In the genomic region with DNA sequence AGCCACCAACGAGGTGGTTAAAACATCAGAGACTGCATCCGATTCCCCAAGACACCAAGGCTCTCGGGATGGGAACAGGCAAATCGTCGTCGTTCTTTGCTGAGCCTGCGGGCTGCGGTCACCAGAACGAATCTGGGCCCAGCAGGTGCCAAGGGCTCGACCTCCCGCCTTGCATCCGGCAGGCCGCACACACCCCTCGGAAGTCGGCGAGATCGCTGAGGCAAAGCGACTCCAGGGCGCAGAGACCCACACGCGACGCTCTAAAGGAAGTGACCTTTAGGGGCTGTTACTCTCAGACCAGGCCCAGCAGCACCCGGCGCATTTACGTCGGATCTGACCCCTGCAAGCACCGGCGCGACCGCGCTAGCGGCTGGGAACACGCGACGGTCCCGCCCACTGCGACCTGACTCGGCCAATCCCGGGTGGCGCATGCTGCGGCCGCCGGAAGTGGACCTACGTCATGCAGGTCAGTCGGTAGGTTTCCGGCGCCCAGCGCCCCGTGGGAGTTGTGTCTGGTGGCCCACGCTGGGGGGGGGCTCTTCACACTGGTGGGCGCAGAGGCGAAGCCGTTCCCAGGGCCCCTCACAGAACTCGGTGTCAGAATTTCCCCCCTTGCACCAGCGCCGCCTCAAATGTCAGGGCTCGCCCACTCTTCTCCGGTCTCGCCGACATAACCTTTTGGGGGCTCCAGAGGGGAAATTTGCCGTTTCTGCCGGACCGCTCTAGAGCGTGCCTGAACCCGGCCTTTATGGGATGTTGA, we compare ENCODE assay signal across 1 cellular context.
TF ChIP-seq lines count a peak whose summit lies in the region.

No MANE protein-coding gene starts in this region.

TF ChIP-seq in HepG2, 621 proteins besides CTCF, POLR2A, EP300 and RAD21 (continued from another document and continues in another):
- TF ChIP-seq, protein P1, sequence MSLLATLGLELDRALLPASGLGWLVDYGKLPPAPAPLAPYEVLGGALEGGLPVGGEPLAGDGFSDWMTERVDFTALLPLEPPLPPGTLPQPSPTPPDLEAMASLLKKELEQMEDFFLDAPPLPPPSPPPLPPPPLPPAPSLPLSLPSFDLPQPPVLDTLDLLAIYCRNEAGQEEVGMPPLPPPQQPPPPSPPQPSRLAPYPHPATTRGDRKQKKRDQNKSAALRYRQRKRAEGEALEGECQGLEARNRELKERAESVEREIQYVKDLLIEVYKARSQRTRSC (CRISPR knock-in tag; IDR thresholded peaks at IDR 0.05; ENCODE audit: low read depth): no peak
- TF ChIP-seq NR2F1 (CRISPR knock-in tag; IDR thresholded peaks at IDR 0.05): peak; percentile 27 to 41; a peak in 3 of 4 replicates
- no peak for TF ChIP-seq KLF12 (CRISPR knock-in tag; IDR thresholded peaks at IDR 0.05; ENCODE audit: borderline replicate concordance)
- peak; percentile 95 for TF ChIP-seq ZFY (CRISPR knock-in tag; IDR thresholded peaks at IDR 0.05)
- peak; percentile 84 for TF ChIP-seq SPEN (CRISPR knock-in tag; IDR thresholded peaks at IDR 0.05; ENCODE audit: low read depth)
- no peak for TF ChIP-seq TCF12 (IDR thresholded peaks at IDR 0.05)
- no peak for TF ChIP-seq TCF12 (CRISPR knock-in tag; IDR thresholded peaks at IDR 0.05)
- no peak for TF ChIP-seq ZNF101 (CRISPR knock-in tag; IDR thresholded peaks at IDR 0.05; ENCODE audit: borderline replicate concordance, low read depth)
- TF ChIP-seq KAT2B (IDR thresholded peaks at IDR 0.05; ENCODE audit: borderline replicate concordance, low read depth, low read length): no peak
- no peak for TF ChIP-seq ZNF432 (CRISPR knock-in tag; IDR thresholded peaks at IDR 0.05; ENCODE audit: borderline replicate concordance)
- no peak for TF ChIP-seq ZNF614 (CRISPR knock-in tag; IDR thresholded peaks at IDR 0.05; ENCODE audit: borderline replicate concordance)
- no peak for TF ChIP-seq ZNF17 (CRISPR knock-in tag; IDR thresholded peaks at IDR 0.05)
- no peak for TF ChIP-seq RFX1 (IDR thresholded peaks at IDR 0.05)
- TF ChIP-seq, protein P2, sequence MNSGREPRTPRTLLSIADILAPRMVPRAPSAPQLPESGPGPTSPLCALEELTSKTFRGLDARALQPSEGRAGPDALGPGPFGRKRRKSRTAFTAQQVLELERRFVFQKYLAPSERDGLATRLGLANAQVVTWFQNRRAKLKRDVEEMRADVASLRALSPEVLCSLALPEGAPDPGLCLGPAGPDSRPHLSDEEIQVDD (CRISPR knock-in tag; IDR thresholded peaks at IDR 0.05; ENCODE audit: borderline replicate concordance): no peak
- no peak for TF ChIP-seq ZNF552 (CRISPR knock-in tag; IDR thresholded peaks at IDR 0.05; ENCODE audit: borderline replicate concordance)
- peak; percentile 29; the same call in 1 of the 3 replicates for TF ChIP-seq MXI1 (IDR thresholded peaks at IDR 0.05; ENCODE audit: borderline replicate concordance, low read depth, low read length)
- no peak for TF ChIP-seq GATA4 (IDR thresholded peaks at IDR 0.05; ENCODE audit: borderline replicate concordance, low read depth)
- no peak for TF ChIP-seq NFKBIZ (CRISPR knock-in tag; IDR thresholded peaks at IDR 0.05)
- peak; percentile 37 for TF ChIP-seq ASH2L (IDR thresholded peaks at IDR 0.05; ENCODE audit: insufficient read length, low read depth, low read length)
- no peak for TF ChIP-seq ZNF562 (CRISPR knock-in tag; IDR thresholded peaks at IDR 0.05; ENCODE audit: borderline replicate concordance)
- TF ChIP-seq KLF13 (CRISPR knock-in tag; IDR thresholded peaks at IDR 0.05): no peak
- TF ChIP-seq JUNB (CRISPR knock-in tag; IDR thresholded peaks at IDR 0.05; ENCODE audit: borderline replicate concordance): no peak
- no peak for TF ChIP-seq SIX1 (CRISPR knock-in tag; IDR thresholded peaks at IDR 0.05; ENCODE audit: borderline replicate concordance)
- TF ChIP-seq ZBTB7B (CRISPR knock-in tag; IDR thresholded peaks at IDR 0.05): peak; percentile 80
- no peak for TF ChIP-seq KDM6A (CRISPR knock-in tag; IDR thresholded peaks at IDR 0.05; ENCODE audit: low read depth)
- TF ChIP-seq KDM5B (CRISPR knock-in tag; IDR thresholded peaks at IDR 0.05; ENCODE audit: borderline replicate concordance): peak; percentile 42; the same call in 1 of the 2 replicates
- TF ChIP-seq TCF7L2 (IDR thresholded peaks at IDR 0.05; ENCODE audit: low read depth, low read length): no peak
- TF ChIP-seq, protein P3, sequence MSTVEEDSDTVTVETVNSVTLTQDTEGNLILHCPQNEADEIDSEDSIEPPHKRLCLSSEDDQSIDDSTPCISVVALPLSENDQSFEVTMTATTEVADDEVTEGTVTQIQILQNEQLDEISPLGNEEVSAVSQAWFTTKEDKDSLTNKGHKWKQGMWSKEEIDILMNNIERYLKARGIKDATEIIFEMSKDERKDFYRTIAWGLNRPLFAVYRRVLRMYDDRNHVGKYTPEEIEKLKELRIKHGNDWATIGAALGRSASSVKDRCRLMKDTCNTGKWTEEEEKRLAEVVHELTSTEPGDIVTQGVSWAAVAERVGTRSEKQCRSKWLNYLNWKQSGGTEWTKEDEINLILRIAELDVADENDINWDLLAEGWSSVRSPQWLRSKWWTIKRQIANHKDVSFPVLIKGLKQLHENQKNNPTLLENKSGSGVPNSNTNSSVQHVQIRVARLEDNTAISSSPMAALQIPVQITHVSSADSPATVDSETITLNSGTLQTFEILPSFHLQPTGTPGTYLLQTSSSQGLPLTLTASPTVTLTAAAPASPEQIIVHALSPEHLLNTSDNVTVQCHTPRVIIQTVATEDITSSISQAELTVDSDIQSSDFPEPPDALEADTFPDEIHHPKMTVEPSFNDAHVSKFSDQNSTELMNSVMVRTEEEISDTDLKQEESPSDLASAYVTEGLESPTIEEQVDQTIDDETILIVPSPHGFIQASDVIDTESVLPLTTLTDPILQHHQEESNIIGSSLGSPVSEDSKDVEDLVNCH (CRISPR knock-in tag; IDR thresholded peaks at IDR 0.05): no peak
- no peak for TF ChIP-seq ZNF510 (CRISPR knock-in tag; IDR thresholded peaks at IDR 0.05; ENCODE audit: low read depth)
- TF ChIP-seq, protein P4, sequence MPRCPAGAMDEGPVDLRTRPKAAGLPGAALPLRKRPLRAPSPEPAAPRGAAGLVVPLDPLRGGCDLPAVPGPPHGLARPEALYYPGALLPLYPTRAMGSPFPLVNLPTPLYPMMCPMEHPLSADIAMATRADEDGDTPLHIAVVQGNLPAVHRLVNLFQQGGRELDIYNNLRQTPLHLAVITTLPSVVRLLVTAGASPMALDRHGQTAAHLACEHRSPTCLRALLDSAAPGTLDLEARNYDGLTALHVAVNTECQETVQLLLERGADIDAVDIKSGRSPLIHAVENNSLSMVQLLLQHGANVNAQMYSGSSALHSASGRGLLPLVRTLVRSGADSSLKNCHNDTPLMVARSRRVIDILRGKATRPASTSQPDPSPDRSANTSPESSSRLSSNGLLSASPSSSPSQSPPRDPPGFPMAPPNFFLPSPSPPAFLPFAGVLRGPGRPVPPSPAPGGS (CRISPR knock-in tag; IDR thresholded peaks at IDR 0.05): no peak
- TF ChIP-seq, protein P5, sequence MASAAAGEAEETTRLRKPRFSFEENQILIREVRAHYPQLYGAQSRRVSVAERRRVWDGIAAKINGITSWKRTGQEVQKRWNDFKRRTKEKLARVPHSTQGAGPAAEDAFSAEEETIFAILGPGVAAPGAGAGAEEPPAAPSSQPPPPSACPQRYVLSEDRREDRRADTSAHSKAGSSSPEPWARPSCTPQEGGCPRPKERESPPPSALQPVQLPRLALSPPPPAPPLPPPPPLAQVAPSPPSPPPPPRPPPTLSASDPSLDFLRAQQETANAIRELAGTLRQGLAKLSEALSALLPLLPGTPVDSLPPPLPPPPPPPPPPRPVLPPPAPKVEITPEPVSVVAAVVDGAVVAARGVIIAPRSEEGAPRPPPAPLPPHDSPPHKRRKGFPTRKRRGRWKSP (CRISPR knock-in tag; IDR thresholded peaks at IDR 0.05): peak; percentile 81
- no peak for TF ChIP-seq ZNF660 (CRISPR knock-in tag; IDR thresholded peaks at IDR 0.05; ENCODE audit: borderline replicate concordance, low read depth)
- no peak; the same call in 1 of the 2 replicates for TF ChIP-seq NFKB2 (CRISPR knock-in tag; IDR thresholded peaks at IDR 0.05; ENCODE audit: borderline replicate concordance)
- 0 out of 2 replicates have a peak, but pooled peaks have one; percentile 9 for TF ChIP-seq PPARG (CRISPR knock-in tag; conservative IDR thresholded peaks at IDR 0.05)
- no peak for TF ChIP-seq CHCHD3 (CRISPR knock-in tag; IDR thresholded peaks at IDR 0.05)
- 0 out of 2 replicates have a peak, but pooled peaks have one; percentile 27 for TF ChIP-seq ELF3 (CRISPR knock-in tag; IDR thresholded peaks at IDR 0.05)
- TF ChIP-seq, protein P6, sequence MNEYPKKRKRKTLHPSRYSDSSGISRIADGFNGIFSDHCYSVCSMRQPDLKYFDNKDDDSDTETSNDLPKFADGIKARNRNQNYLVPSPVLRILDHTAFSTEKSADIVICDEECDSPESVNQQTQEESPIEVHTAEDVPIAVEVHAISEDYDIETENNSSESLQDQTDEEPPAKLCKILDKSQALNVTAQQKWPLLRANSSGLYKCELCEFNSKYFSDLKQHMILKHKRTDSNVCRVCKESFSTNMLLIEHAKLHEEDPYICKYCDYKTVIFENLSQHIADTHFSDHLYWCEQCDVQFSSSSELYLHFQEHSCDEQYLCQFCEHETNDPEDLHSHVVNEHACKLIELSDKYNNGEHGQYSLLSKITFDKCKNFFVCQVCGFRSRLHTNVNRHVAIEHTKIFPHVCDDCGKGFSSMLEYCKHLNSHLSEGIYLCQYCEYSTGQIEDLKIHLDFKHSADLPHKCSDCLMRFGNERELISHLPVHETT (CRISPR knock-in tag; conservative IDR thresholded peaks at IDR 0.05): peak; percentile 85
- TF ChIP-seq, protein P7, sequence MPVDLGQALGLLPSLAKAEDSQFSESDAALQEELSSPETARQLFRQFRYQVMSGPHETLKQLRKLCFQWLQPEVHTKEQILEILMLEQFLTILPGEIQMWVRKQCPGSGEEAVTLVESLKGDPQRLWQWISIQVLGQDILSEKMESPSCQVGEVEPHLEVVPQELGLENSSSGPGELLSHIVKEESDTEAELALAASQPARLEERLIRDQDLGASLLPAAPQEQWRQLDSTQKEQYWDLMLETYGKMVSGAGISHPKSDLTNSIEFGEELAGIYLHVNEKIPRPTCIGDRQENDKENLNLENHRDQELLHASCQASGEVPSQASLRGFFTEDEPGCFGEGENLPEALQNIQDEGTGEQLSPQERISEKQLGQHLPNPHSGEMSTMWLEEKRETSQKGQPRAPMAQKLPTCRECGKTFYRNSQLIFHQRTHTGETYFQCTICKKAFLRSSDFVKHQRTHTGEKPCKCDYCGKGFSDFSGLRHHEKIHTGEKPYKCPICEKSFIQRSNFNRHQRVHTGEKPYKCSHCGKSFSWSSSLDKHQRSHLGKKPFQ (CRISPR knock-in tag; IDR thresholded peaks at IDR 0.05; ENCODE audit: insufficient replicate concordance): peak; percentile 67
- TF ChIP-seq, protein P8, sequence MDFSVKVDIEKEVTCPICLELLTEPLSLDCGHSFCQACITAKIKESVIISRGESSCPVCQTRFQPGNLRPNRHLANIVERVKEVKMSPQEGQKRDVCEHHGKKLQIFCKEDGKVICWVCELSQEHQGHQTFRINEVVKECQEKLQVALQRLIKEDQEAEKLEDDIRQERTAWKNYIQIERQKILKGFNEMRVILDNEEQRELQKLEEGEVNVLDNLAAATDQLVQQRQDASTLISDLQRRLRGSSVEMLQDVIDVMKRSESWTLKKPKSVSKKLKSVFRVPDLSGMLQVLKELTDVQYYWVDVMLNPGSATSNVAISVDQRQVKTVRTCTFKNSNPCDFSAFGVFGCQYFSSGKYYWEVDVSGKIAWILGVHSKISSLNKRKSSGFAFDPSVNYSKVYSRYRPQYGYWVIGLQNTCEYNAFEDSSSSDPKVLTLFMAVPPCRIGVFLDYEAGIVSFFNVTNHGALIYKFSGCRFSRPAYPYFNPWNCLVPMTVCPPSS (IDR thresholded peaks at IDR 0.05): no peak
- no peak for TF ChIP-seq ZNF616 (CRISPR knock-in tag; IDR thresholded peaks at IDR 0.05; ENCODE audit: low read depth)
- TF ChIP-seq ZNF572 (CRISPR knock-in tag; IDR thresholded peaks at IDR 0.05): no peak
- TF ChIP-seq TBX2 (CRISPR knock-in tag; IDR thresholded peaks at IDR 0.05; ENCODE audit: borderline replicate concordance): peak; percentile 71
- TF ChIP-seq CEBPG (CRISPR knock-in tag; IDR thresholded peaks at IDR 0.05): no peak
- no peak for TF ChIP-seq AKAP8 (CRISPR knock-in tag; IDR thresholded peaks at IDR 0.05)
- no peak for TF ChIP-seq HOXD1 (CRISPR knock-in tag; IDR thresholded peaks at IDR 0.05)
- TF ChIP-seq ZNF615 (CRISPR knock-in tag; IDR thresholded peaks at IDR 0.05; ENCODE audit: borderline replicate concordance): no peak
- TF ChIP-seq ERF (CRISPR knock-in tag; IDR thresholded peaks at IDR 0.05): no peak; the same call in 1 of the 2 replicates
- no peak for TF ChIP-seq CBX2 (IDR thresholded peaks at IDR 0.05; ENCODE audit: low read depth, low read length)
- no peak for TF ChIP-seq CBX2 (CRISPR knock-in tag; IDR thresholded peaks at IDR 0.05; ENCODE audit: low read depth)
- TF ChIP-seq HOXA5 (CRISPR knock-in tag; IDR thresholded peaks at IDR 0.05): 0 out of 2 replicates have a peak, but pooled peaks have one; percentile 38
- TF ChIP-seq, protein P9, sequence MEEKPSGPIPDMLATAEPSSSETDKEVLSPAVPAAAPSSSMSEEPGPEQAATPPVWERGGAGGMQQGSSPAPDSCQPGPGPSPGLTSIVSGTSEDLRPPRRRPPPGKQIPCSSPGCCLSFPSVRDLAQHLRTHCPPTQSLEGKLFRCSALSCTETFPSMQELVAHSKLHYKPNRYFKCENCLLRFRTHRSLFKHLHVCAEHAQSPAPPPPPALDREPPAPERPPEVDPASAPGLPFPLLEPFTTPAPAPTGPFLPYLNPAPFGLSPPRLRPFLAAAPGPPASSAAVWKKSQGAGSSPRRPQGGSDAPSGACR (CRISPR knock-in tag; IDR thresholded peaks at IDR 0.05): no peak
- TF ChIP-seq ZNF567 (CRISPR knock-in tag; IDR thresholded peaks at IDR 0.05; ENCODE audit: borderline replicate concordance): no peak
- TF ChIP-seq ELF4 (CRISPR knock-in tag; IDR thresholded peaks at IDR 0.05; ENCODE audit: borderline replicate concordance): no peak
- TF ChIP-seq ZNF772 (CRISPR knock-in tag; IDR thresholded peaks at IDR 0.05): peak; percentile 45; the same call in 1 of the 2 replicates
- TF ChIP-seq, protein P10, sequence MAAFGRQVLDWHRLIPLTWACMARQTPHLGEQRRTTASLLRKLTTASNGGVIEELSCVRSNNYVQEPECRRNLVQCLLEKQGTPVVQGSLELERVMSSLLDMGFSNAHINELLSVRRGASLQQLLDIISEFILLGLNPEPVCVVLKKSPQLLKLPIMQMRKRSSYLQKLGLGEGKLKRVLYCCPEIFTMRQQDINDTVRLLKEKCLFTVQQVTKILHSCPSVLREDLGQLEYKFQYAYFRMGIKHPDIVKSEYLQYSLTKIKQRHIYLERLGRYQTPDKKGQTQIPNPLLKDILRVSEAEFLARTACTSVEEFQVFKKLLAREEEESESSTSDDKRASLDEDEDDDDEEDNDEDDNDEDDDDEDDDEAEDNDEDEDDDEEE (CRISPR knock-in tag; IDR thresholded peaks at IDR 0.05): no peak
- no peak for TF ChIP-seq ZNF234 (CRISPR knock-in tag; conservative IDR thresholded peaks at IDR 0.05)
- no peak for TF ChIP-seq ZC3H4 (CRISPR knock-in tag; IDR thresholded peaks at IDR 0.05; ENCODE audit: borderline replicate concordance)
- peak; percentile 78; the same call in 1 of the 2 replicates for TF ChIP-seq SNAI1 (CRISPR knock-in tag; IDR thresholded peaks at IDR 0.05; ENCODE audit: borderline replicate concordance)
- TF ChIP-seq ZNF430 (CRISPR knock-in tag; IDR thresholded peaks at IDR 0.05): no peak
- TF ChIP-seq ZNF138 (CRISPR knock-in tag; IDR thresholded peaks at IDR 0.05; ENCODE audit: low read depth): no peak
